14 cellular contexts compared by ENCODE assay signal in genomic region chr1:231636157-231636556, GRCh38. TPM values are rescaled to one million over a fixed set of nuclear protein-coding genes. Genes with fewer than 3 reads are reported as not detected.
DNase-seq lines count a peak whose midpoint lies in the region; ATAC-seq, FAIRE-seq and TF ChIP-seq lines count a peak whose summit lies in the region.
"Had no signal": no experiment of that assay in that cellular context is flagged by ENCODE, and none has a peak within 500 bp of the region (broad histone marks: within the 10 kb centered on the region; RNA-seq: fewer than 3 reads in every experiment).

No MANE protein-coding gene starts in this region.

- H3K4me1 ChIP-seq in HepG2 (ENCODE audit: insufficient read depth, low read length) (peaks cover 24% of the 10 kb centered on the region), right lobe of liver (no peaks in the 10 kb centered on the region), astrocyte (ENCODE audit: insufficient read depth, low read length) (peaks cover 14% of the 10 kb centered on the region), uterus (no peaks in the 10 kb centered on the region)
- H3K4me1 ChIP-seq: left lung had no signal

- H4K20me1 ChIP-seq in HepG2 (ENCODE audit: insufficient read depth, low read length) (no peaks in the 10 kb centered on the region), astrocyte (ENCODE audit: insufficient read depth, low read length) (no peaks in the 10 kb centered on the region)

- H3K4me3 ChIP-seq in HepG2 (replicated peaks in 1 of 3; ENCODE audit: insufficient read depth in 1 of 3, low read depth in 2 of 3, low read length in 3 of 3) = no peak overlapping the region
- H3K4me3 ChIP-seq in right lobe of liver = no peak overlapping the region
- H3K4me3 ChIP-seq in astrocyte (ENCODE audit: insufficient read depth, low read depth, low read length) = no peak overlapping the region
- no peak overlapping the region for H3K4me3 ChIP-seq in uterus
- H3K4me3 ChIP-seq: left lung, skin epidermis had no signal

- no peaks in the 10 kb centered on the region for H3K9me3 ChIP-seq in HepG2 (ENCODE audit: low read length)
- H3K9me3 ChIP-seq in right lobe of liver = no peaks in the 10 kb centered on the region
- H3K9me3 ChIP-seq in astrocyte (ENCODE audit: insufficient read depth, low read depth, low read length) = no peaks in the 10 kb centered on the region
- H3K9me3 ChIP-seq in uterus = no peaks in the 10 kb centered on the region
- H3K9me3 ChIP-seq: left lung had no signal

- no peaks in the 10 kb centered on the region for H3K9me3 Mint-ChIP-seq in astrocyte (ENCODE audit: unreplicated experiment)
- H3K9me3 Mint-ChIP-seq: effector memory CD8-positive, alpha-beta T cell; stimulated activated memory B cell treated with anti-CD40 and anti-IgM and Interleukin-4, amounts not matched to agents 10 μg/mL and 1 μg/mL and 100 μg/mL, for 72 hours had no signal

- H2AFZ ChIP-seq in HepG2 (ENCODE audit: low read length) (no peak overlapping the region), astrocyte (ENCODE audit: low read depth, low read length) (no peak overlapping the region)

- H3K9ac ChIP-seq in HepG2 (ENCODE audit: insufficient read depth, low read depth, low read length) (no peak overlapping the region), astrocyte (ENCODE audit: low read length) (no peak overlapping the region)

- BruUV-seq in HepG2 (replicated peaks; lab: Mats Ljungman, UMichigan) = no TSS peak

- peaks cover 6% of the 10 kb centered on the region for H3K36me3 Mint-ChIP-seq in astrocyte (ENCODE audit: low read depth, unreplicated experiment)
- H3K36me3 Mint-ChIP-seq: stimulated activated memory B cell treated with anti-CD40 and anti-IgM and Interleukin-4, amounts not matched to agents 10 μg/mL and 1 μg/mL and 100 μg/mL, for 72 hours; WTC11 had no signal

- in situ Hi-C loops in HepG2 (cut with HindIII; ENCODE audit: extremely low pct_ligation_motif_present, low pct_unique_long_range_greater_than_20kb) = no loop called here

- TF ChIP-seq CTCF in HepG2 (CRISPR knock-in tag; IDR thresholded peaks at IDR 0.05) (no peak), right lobe of liver (IDR thresholded peaks at IDR 0.05) (no peak), astrocyte (IDR thresholded peaks at IDR 0.05; ENCODE audit: insufficient read depth, low read depth, low read length) (no peak), uterus (IDR thresholded peaks at IDR 0.05) (no peak)

- peak; percentile 85 for ATAC-seq in HepG2
- no peak for ATAC-seq in right lobe of liver
- ATAC-seq: effector memory CD8-positive, alpha-beta T cell; left lung; stimulated activated memory B cell treated with anti-CD40 and anti-IgM and Interleukin-4, amounts not matched to agents 10 μg/mL and 1 μg/mL and 100 μg/mL, for 72 hours; WTC11 had no signal

- peak overlapping the region; percentile 94 for H3K27ac Mint-ChIP-seq in astrocyte (ENCODE audit: unreplicated experiment)
- H3K27ac Mint-ChIP-seq: effector memory CD8-positive, alpha-beta T cell; stimulated activated memory B cell treated with anti-CD40 and anti-IgM and Interleukin-4, amounts not matched to agents 10 μg/mL and 1 μg/mL and 100 μg/mL, for 72 hours; WTC11 had no signal

- H3K27me3 Mint-ChIP-seq in astrocyte (ENCODE audit: low read depth, unreplicated experiment) = no peaks in the 10 kb centered on the region
- H3K27me3 Mint-ChIP-seq: effector memory CD8-positive, alpha-beta T cell; stimulated activated memory B cell treated with anti-CD40 and anti-IgM and Interleukin-4, amounts not matched to agents 10 μg/mL and 1 μg/mL and 100 μg/mL, for 72 hours had no signal

- FAIRE-seq in HepG2 (lab: Jason Lieb, UNC) = no peak
- FAIRE-seq in astrocyte (lab: Jason Lieb, UNC) = no peak
- FAIRE-seq in urothelium cell line (lab: Jason Lieb, UNC) = no peak

- POLR2A ChIA-PET in HepG2 (lab: Yijun Ruan, JAX) = no interaction called here

- peaks cover 18% of the 10 kb centered on the region for H3K79me2 ChIP-seq in HepG2 (ENCODE audit: insufficient read depth, low read length)
- H3K79me2 ChIP-seq in astrocyte (ENCODE audit: insufficient read depth, low read length) = no peaks in the 10 kb centered on the region

- peaks cover 40% of the 10 kb centered on the region for H3K4me1 Mint-ChIP-seq in astrocyte (ENCODE audit: low read depth, unreplicated experiment)
- H3K4me1 Mint-ChIP-seq: stimulated activated memory B cell treated with anti-CD40 and anti-IgM and Interleukin-4, amounts not matched to agents 10 μg/mL and 1 μg/mL and 100 μg/mL, for 72 hours; WTC11 had no signal

- H3K4me2 ChIP-seq in HepG2 (ENCODE audit: low read depth, low read length) = peak overlapping the region; percentile 37
- peak overlapping the region; percentile 72 for H3K4me2 ChIP-seq in astrocyte (ENCODE audit: low read length)

- H3K36me3 ChIP-seq in HepG2 (replicated peaks in 1 of 2; ENCODE audit: control insufficient read depth in 1 of 2, insufficient read depth in 2 of 2, low read length in 2 of 2) = no peaks in the 10 kb centered on the region
- no peaks in the 10 kb centered on the region for H3K36me3 ChIP-seq in right lobe of liver
- H3K36me3 ChIP-seq in astrocyte (ENCODE audit: insufficient read depth, low read length) = no peaks in the 10 kb centered on the region
- no peaks in the 10 kb centered on the region for H3K36me3 ChIP-seq in uterus
- H3K36me3 ChIP-seq: left lung had no signal

- CTCF ChIA-PET in HepG2 (lab: Yijun Ruan, JAX; ENCODE audit: low intra/inter-chr PET ratio, low total read pairs) = no interaction called here

- DNase-seq in HepG2 (ENCODE audit: low spot score) = peak; percentile 67
- DNase-seq in right lobe of liver = no peak
- peak; percentile 70 for DNase-seq in astrocyte (ENCODE audit: low read depth)
- DNase-seq in hepatic stellate cell (ENCODE audit: low spot score) = peak; percentile 68
- peak; percentile 79 for DNase-seq in urothelium cell line (ENCODE audit: low spot score)
- no peak for DNase-seq in NCI-H2107 (lab: John Stamatoyannopoulos, UW)
- DNase-seq in uterus = no peak
- DNase-seq in NCI-H2171 treated with DMSO at 0.1 percent for 48 hours (lab: John Stamatoyannopoulos, UW) = no peak
- DNase-seq: activated gamma-delta T cell; effector memory CD8-positive, alpha-beta T cell; left lung had no signal

- H3K27ac ChIP-seq in HepG2 (ENCODE audit: extremely low read length, insufficient read depth, low read length) (no peak overlapping the region), right lobe of liver (no peak overlapping the region), astrocyte (ENCODE audit: low read depth, low read length) (no peak overlapping the region), uterus (no peak overlapping the region)
- H3K27ac ChIP-seq: left lung, skin epidermis had no signal

- TF ChIP-seq EP300 in HepG2 (IDR thresholded peaks at IDR 0.05; ENCODE audit: low read depth in 2 of 2, low read length in 2 of 2) (no peak), HepG2 (CRISPR knock-in tag; IDR thresholded peaks at IDR 0.05; ENCODE audit: borderline replicate concordance) (no peak)

- no peak for TF ChIP-seq RAD21 in HepG2 (CRISPR knock-in tag; IDR thresholded peaks at IDR 0.05)

- intact Hi-C loops in HepG2 (cut with micrococcal nuclease; ENCODE audit: unreplicated experiment) = no loop called here
- intact Hi-C loops in right lobe of liver (cut with DNase I) = no loop called here
- intact Hi-C loops in uterus (cut with DNase I; ENCODE audit: low total_unique reads) = no loop called here

- 21% methylated on average over 4 of the region's 4 CpGs for WGBS in HepG2 (ENCODE audit: low lambda C conversion rate)
- WGBS in right lobe of liver (ENCODE audit: insufficient coverage, low coverage, low lambda C conversion rate, missing lambda C conversion rate) = 67% methylated on average over 4 of the region's 4 CpGs

- H3K4me3 Mint-ChIP-seq in astrocyte (ENCODE audit: unreplicated experiment) = no peak overlapping the region
- H3K4me3 Mint-ChIP-seq: effector memory CD8-positive, alpha-beta T cell; stimulated activated memory B cell treated with anti-CD40 and anti-IgM and Interleukin-4, amounts not matched to agents 10 μg/mL and 1 μg/mL and 100 μg/mL, for 72 hours; WTC11 had no signal

- H3K27me3 ChIP-seq in HepG2 (ENCODE audit: control insufficient read depth in 1 of 2, insufficient read depth in 2 of 2, low read length in 2 of 2) (no peaks in the 10 kb centered on the region), right lobe of liver (no peaks in the 10 kb centered on the region), astrocyte (ENCODE audit: insufficient read depth, low read length) (no peaks in the 10 kb centered on the region), uterus (no peaks in the 10 kb centered on the region)
- H3K27me3 ChIP-seq: left lung had no signal

- TF ChIP-seq POLR2A in HepG2 (IDR thresholded peaks at IDR 0.05; ENCODE audit: insufficient read depth in 1 of 2, low read depth in 2 of 2, low read length in 2 of 2) (no peak), right lobe of liver (IDR thresholded peaks at IDR 0.05) (no peak), uterus (IDR thresholded peaks at IDR 0.05) (no peak)

RNA-seq across cellular contexts. Expression of gene DISC1, which starts 9.6 kb away (rescaled TPM):
- total RNA-seq in HepG2 (2016; rRNA removed; fragmentation: Illumina TruSeq; extraction: Trizol) (3.1 and 4.2 TPM in 2 replicates), right lobe of liver (1 to 10 TPM; 1.8 to 3.3 (median 2.4) TPM), astrocyte (8.3 and 9.1 TPM in 2 replicates), uterus (10 to 100 TPM in 3 of 4 donors, 1 to 10 TPM in 1; 7.1 to 33.4 (median 14.9) TPM)
- 3.2 and 3.7 TPM in 2 replicates for total RNA-seq in HepG2 (2016; cell fraction: cytosol; rRNA removed; fragmentation: Illumina TruSeq; extraction: Trizol; ENCODE audit: low read depth)
- 2.7 and 3.2 TPM in 2 replicates for total RNA-seq in HepG2 (2016; cell fraction: insoluble cytoplasmic fraction; rRNA removed; fragmentation: Illumina TruSeq; extraction: Trizol)
- total RNA-seq in HepG2 (2016; cell fraction: membrane; rRNA removed; fragmentation: Illumina TruSeq; extraction: Trizol) = 2.0 and 2.1 TPM in 2 replicates
- 11.7 and 13.7 TPM in 2 replicates for total RNA-seq in HepG2 (2016; cell fraction: nucleus; rRNA removed; fragmentation: Illumina TruSeq; extraction: Trizol)
- 4.0 and 4.6 TPM in 2 replicates for polyA plus RNA-seq in HepG2 (2011; rRNA removed)
- polyA plus RNA-seq in HepG2 (2011; cell fraction: cytosol; rRNA removed) = 2.4 and 2.6 TPM in 2 replicates
- polyA plus RNA-seq in HepG2 (2011; cell fraction: nucleus; rRNA removed) = 8.2 and 12.2 TPM in 2 replicates
- 1.7 and 1.9 TPM in 2 replicates for polyA plus RNA-seq in HepG2 (2012)
- 0.10 and 0.16 TPM in 2 replicates for polyA plus RNA-seq in HepG2 (2016; cell fraction: cytosol; fragmentation: Illumina TruSeq; extraction: Trizol; ENCODE audit: low read depth)
- 1.5 and 1.7 TPM in 2 replicates for polyA plus RNA-seq in HepG2 (2016; cell fraction: insoluble cytoplasmic fraction; fragmentation: Illumina TruSeq; extraction: Trizol; ENCODE audit: low read depth)
- polyA plus RNA-seq in HepG2 (2016; cell fraction: membrane; fragmentation: Illumina TruSeq; extraction: Trizol; ENCODE audit: low read depth) = 0.24 and 0.28 TPM in 2 replicates
- polyA plus RNA-seq in HepG2 (2016; cell fraction: nucleus; fragmentation: Illumina TruSeq; extraction: Trizol; ENCODE audit: insufficient read depth, low read depth) = 2.9 and 3.5 TPM in 2 replicates
- 0.05 and 38.4 TPM in 2 replicates for polyA minus RNA-seq in HepG2 (2011; rRNA and poly(A)+ RNA removed; ENCODE audit: low replicate concordance)
- 4.8 and 5.2 TPM in 2 replicates for polyA minus RNA-seq in HepG2 (2011; cell fraction: cytosol; rRNA and poly(A)+ RNA removed)
- polyA minus RNA-seq in HepG2 (2011; cell fraction: nucleus; rRNA and poly(A)+ RNA removed) = 51.5 and 66.8 TPM in 2 replicates

Comparison
In these comparisons a context has a peak if more than half of its experiments do, and no peak if none do; other contexts are left out.
1. DNase-seq: peak in HepG2 (single experiment), astrocyte (single experiment), hepatic stellate cell (single experiment) and urothelium cell line (single experiment); none in right lobe of liver (0 of 3), NCI-H2107 (single experiment), uterus (0 of 2) and NCI-H2171 treated with DMSO at 0.1 percent for 48 hours (single experiment).